ENCODE assay signal across 10 cellular contexts in genomic region chr10:62456611-62457101, GRCh38.
DNase-seq lines count a peak whose midpoint lies in the region; ATAC-seq and TF ChIP-seq lines count a peak whose summit lies in the region.
"Had no signal": no experiment of that assay in that cellular context is flagged by ENCODE, and none has a peak within 500 bp of the region (broad histone marks: within the 10 kb centered on the region; RNA-seq: fewer than 3 reads in every experiment).

No MANE protein-coding gene starts in this region.

- intact Hi-C loops in OCI-LY7 (cut with micrococcal nuclease; ENCODE audit: unreplicated experiment) = loop anchor here (2.0 to 10.0 kb wide), 5 partner anchors 72 to 554 kb away; partner anchors contain the start of genes ARID5B and EGR2

- peaks cover 0 to 5% of the 10 kb centered on the region in 2 donors for H3K9me3 Mint-ChIP-seq in stimulated activated naive CD8-positive, alpha-beta T cell treated with anti-CD3 and anti-CD28 coated beads, Interleukin-15, amount 100 ng/mL, for 72 hours

- H3K9me2 ChIP-seq in OCI-LY7 (ENCODE audit: insufficient read depth, low read length) = no peaks in the 10 kb centered on the region

- H4K20me1 ChIP-seq in OCI-LY7 (ENCODE audit: insufficient read depth, low read length) = no peaks in the 10 kb centered on the region

- H3K4me2 ChIP-seq in OCI-LY7 (ENCODE audit: low read length) = peak overlapping the region; percentile 61

- ATAC-seq in stimulated activated naive CD8-positive, alpha-beta T cell treated with anti-CD3 and anti-CD28 coated beads, Interleukin-15, Interleukin-2, amounts not matched to agents 100 U/mL and 50 U/mL, for 24 hours = peak; percentile 49
- ATAC-seq in stimulated activated naive CD8-positive, alpha-beta T cell treated with anti-CD3 and anti-CD28 coated beads, Interleukin-15, amount 100 ng/mL, for 72 hours = no peak
- ATAC-seq in HG02938 (IDR thresholded peaks at IDR 0.05; ENCODE audit: unreplicated experiment) = peak; percentile 99

- no peak for DNase-seq in stimulated activated naive CD8-positive, alpha-beta T cell treated with anti-CD3 and anti-CD28 coated beads, Interleukin-15, Interleukin-2, amounts not matched to agents 100 U/mL and 50 U/mL, for 24 hours
- DNase-seq in stimulated activated naive CD8-positive, alpha-beta T cell treated with anti-CD3 and anti-CD28 coated beads, Interleukin-15, amount 100 ng/mL, for 72 hours = no peak
- DNase-seq in OCI-LY7 (ENCODE audit: low spot score) = peak; percentile 97
- no peak for DNase-seq in stimulated activated naive CD4-positive, alpha-beta T cell (lab: John Stamatoyannopoulos, UW)
- no peak for DNase-seq in T-helper 9 cell
- no peak for DNase-seq in HUDEP-2 (lab: John Stamatoyannopoulos, UW; ENCODE audit: unreplicated experiment in 76 of 76)
- DNase-seq in C1 segment of cervical spinal cord (lab: John Stamatoyannopoulos, UW) = no peak
- DNase-seq: NCI-H2029 treated with DMSO at 0.1 percent for 48 hours, small intestine had no signal

- peaks cover 49% of the 10 kb centered on the region for H3K4me1 ChIP-seq in OCI-LY7 (ENCODE audit: insufficient read depth, low read length, poor library complexity, severe bottlenecking)

- no peaks in the 10 kb centered on the region; the same call in 1 of the 2 replicates for H3K9me3 ChIP-seq in OCI-LY7 (ENCODE audit: low read length)

- no TSS peak for BruUV-seq in OCI-LY7 (replicated peaks; lab: Mats Ljungman, UMichigan)

- no peaks in the 10 kb centered on the region for H3K36me3 ChIP-seq in OCI-LY7 (ENCODE audit: insufficient read depth, low read length)

- H3K79me2 ChIP-seq in OCI-LY7 (ENCODE audit: insufficient read depth, low read depth, low read length) = no peaks in the 10 kb centered on the region

- peak overlapping the region; percentile 80 for H3K27ac ChIP-seq in OCI-LY7 (ENCODE audit: low read depth, low read length, poor library complexity, severe bottlenecking)

- CTCF ChIA-PET in OCI-LY7 (lab: Charles Lee; ENCODE audit: unreplicated experiment) = interaction anchor here (0.7 to 2.0 kb wide), 5 partner anchors 9 to 74 kb away, joined by 3 to 6 read pairs (median 3); no protein-coding TSS in a partner anchor

- H3K27ac Mint-ChIP-seq in stimulated activated naive CD8-positive, alpha-beta T cell treated with anti-CD3 and anti-CD28 coated beads, Interleukin-15, amount 100 ng/mL, for 72 hours = no peak overlapping the region

- peaks cover 15% of the 10 kb centered on the region for H3K4me1 Mint-ChIP-seq in stimulated activated naive CD8-positive, alpha-beta T cell treated with anti-CD3 and anti-CD28 coated beads, Interleukin-15, amount 100 ng/mL, for 72 hours

- peak overlapping the region; percentile 32; the same call in 1 of the 2 replicates for H2AFZ ChIP-seq in OCI-LY7 (ENCODE audit: low read length)

- POLR2A ChIA-PET in OCI-LY7 (lab: Charles Lee) = interaction anchor here (0.6 to 7.2 kb wide), 15 partner anchors 9 to 705 kb away, joined by 3 to 72 read pairs (median 3); no protein-coding TSS in a partner anchor

- H3K4me3 ChIP-seq in OCI-LY7 (ENCODE audit: low read depth, low read length, poor library complexity, severe bottlenecking) = peak overlapping the region; percentile 14

- H3K27me3 Mint-ChIP-seq in stimulated activated naive CD8-positive, alpha-beta T cell treated with anti-CD3 and anti-CD28 coated beads, Interleukin-15, amount 100 ng/mL, for 72 hours = peaks cover 8% of the 10 kb centered on the region

- TF ChIP-seq CTCF in OCI-LY7 (conservative IDR thresholded peaks at IDR 0.05; ENCODE audit: low read length) = no peak

- no peak overlapping the region for H3K4me3 Mint-ChIP-seq in stimulated activated naive CD8-positive, alpha-beta T cell treated with anti-CD3 and anti-CD28 coated beads, Interleukin-15, amount 100 ng/mL, for 72 hours
